In the genomic region with DNA sequence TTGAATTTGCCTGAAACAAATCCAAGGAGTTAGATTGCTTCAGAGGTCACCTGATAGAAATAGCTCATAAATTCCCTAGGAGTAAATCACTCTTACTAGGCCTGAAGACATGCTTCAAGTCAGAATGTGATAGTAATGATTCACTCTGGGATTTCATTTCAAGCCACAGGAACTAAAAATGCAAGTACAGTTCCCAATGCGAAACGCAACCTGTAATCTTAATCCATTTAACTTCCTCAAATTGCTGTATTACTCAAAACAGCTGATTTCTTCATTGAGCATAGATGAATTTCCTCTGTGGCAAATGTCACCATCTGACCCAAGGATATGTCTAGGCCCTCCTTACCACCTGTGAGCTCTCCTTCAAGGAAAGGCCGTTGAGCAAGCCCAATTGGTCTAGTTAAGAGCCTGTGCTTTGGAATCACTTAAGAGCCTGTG, we compare ENCODE assay signal across 8 cellular contexts. TPM values are rescaled to one million over a fixed set of nuclear protein-coding genes. Genes with fewer than 3 reads are reported as not detected.
DNase-seq lines count a peak whose midpoint lies in the region; ATAC-seq and TF ChIP-seq lines count a peak whose summit lies in the region.

No MANE protein-coding gene starts in this region.

- H3K27ac ChIP-seq in lung (ENCODE audit: low read depth in 1 of 2, low read length in 1 of 2): no peak overlapping the region

- peaks cover 0 to 1% of the 10 kb centered on the region in 2 donors for H3K4me1 ChIP-seq in lung (ENCODE audit: control insufficient read depth in 2 of 2, insufficient read depth in 2 of 2, low read length in 2 of 2)

- H3K36me3 ChIP-seq in lung (ENCODE audit: control insufficient read depth in 2 of 2, insufficient read depth in 2 of 2, low read length in 2 of 2): no peaks in the 10 kb centered on the region

- DNase-seq in OCI-M1 (lab: John Stamatoyannopoulos, UW) (peak; percentile 65), lung (ENCODE audit: low spot score) (no peak), medulla oblongata (ENCODE audit: extremely low spot score) (no peak), NCI-H446 (lab: John Stamatoyannopoulos, UW) (no peak), NCI-H774 (lab: John Stamatoyannopoulos, UW) (no peak)
- DNase-seq in activated CD4-positive, alpha-beta T cell treated with anti-CD3 and anti-CD28 coated beads for 48 hours: no peak

- H3K9me3 ChIP-seq in lung (ENCODE audit: control insufficient read depth in 2 of 2, insufficient read depth in 1 of 2, low read length in 1 of 2): no peaks in the 10 kb centered on the region

- H3K27me3 ChIP-seq in lung (ENCODE audit: control insufficient read depth, insufficient read depth): no peaks in the 10 kb centered on the region

- no peak for TF ChIP-seq CTCF in lung (IDR thresholded peaks at IDR 0.05; ENCODE audit: control extremely low read depth, extremely low read depth)

- no peak overlapping the region for H3K4me3 ChIP-seq in lung

- ATAC-seq in GM18868 (IDR thresholded peaks at IDR 0.05; ENCODE audit: unreplicated experiment) (peak; percentile 88), HG02763 (IDR thresholded peaks at IDR 0.05; ENCODE audit: unreplicated experiment) (peak; percentile 59), lung (ENCODE audit: insufficient read depth, low FRiP score) (peak; percentile 37)

- 30 to 54% methylated on average over 3 of the region's 3 CpGs for WGBS in lung, 2 donors

RNA-seq across cellular contexts. Expression of a gene that starts 32.1 kb away (rescaled TPM):
- 100 to 1,000 TPM; 319 to 377 TPM for total RNA-seq in lung
- polyA plus RNA-seq in lung: 10 to 100 TPM; 47.8 to 73.1 TPM

Comparison
In these comparisons a context has a peak if more than half of its experiments do, and no peak if none do; other contexts are left out.
1. ATAC-seq: peak in every context shown above with its lines; median percentile 88 in GM18868; 59 in HG02763; 37 in lung.